Comparison of ENCODE assay signal across 7 cellular contexts in genomic region chr17:48945261-48945651, GRCh38. TPM values are rescaled to one million over a fixed set of nuclear protein-coding genes. Genes with fewer than 3 reads are reported as not detected.
DNase-seq lines count a peak whose midpoint lies in the region; ATAC-seq and TF ChIP-seq lines count a peak whose summit lies in the region.
"Not testable (repeated sequence)": the region's sequence is repeated elsewhere in the genome, so short reads cannot be mapped to it uniquely, and the experiment has no call there.
"Had no signal": no experiment of that assay in that cellular context is flagged by ENCODE, and none has a peak within 500 bp of the region (broad histone marks: within the 10 kb centered on the region; RNA-seq: fewer than 3 reads in every experiment).

No MANE protein-coding gene starts in this region.

- H3K27me3 ChIP-seq in BJ (ENCODE audit: control insufficient read depth, insufficient read depth, low read length); MG63; endodermal cell (ENCODE audit: control insufficient read depth, insufficient read depth, low read length, poor library complexity, severe bottlenecking); lower lobe of right lung (ENCODE audit: low read depth); skeletal muscle satellite cell (ENCODE audit: control insufficient read depth, insufficient read depth, low read length): not testable (repeated sequence)

- H3K4me3 ChIP-seq in BJ (ENCODE audit: low read depth, low read length) (peak overlapping the region; percentile 62), MG63 (peak overlapping the region; percentile 85), endodermal cell (ENCODE audit: low read length) (peak overlapping the region; percentile 98), lower lobe of right lung (peak overlapping the region; percentile 80), skeletal muscle satellite cell (ENCODE audit: low read length) (peak overlapping the region; percentile 85)

- peak overlapping the region; percentile 88 for H3K27ac ChIP-seq in endodermal cell (ENCODE audit: low read depth, low read length)
- peak overlapping the region; percentile 94 for H3K27ac ChIP-seq in lower lobe of right lung

- not testable (repeated sequence) for H3K9me3 Mint-ChIP-seq in activated T-helper 2 cell treated with anti-CD3 and anti-CD28 coated beads, Interferon-gamma antibody, Interleukin-2, Interleukin-4, amounts not matched to agents 10 μg/mL and 5 μg/mL and 100 μg/mL, durations not matched to agents 14 hours and 24 hours and 36 hours; endodermal cell

- POLR2A ChIA-PET in BJ (lab: Charles Lee): interaction anchor here (0.7 kb wide), 1 partner anchor 714 kb away, joined by 3 read pairs; no protein-coding TSS in a partner anchor

- DNase-seq in BJ (ENCODE audit: low read depth); MG63; activated T-helper 2 cell treated with anti-CD3 and anti-CD28 coated beads, Interferon-gamma antibody, Interleukin-2, Interleukin-4, amounts not matched to agents 10 μg/mL and 5 μg/mL and 100 μg/mL, durations not matched to agents 14 hours and 24 hours and 36 hours (ENCODE audit: low spot score); endodermal cell; lower lobe of right lung: not testable (repeated sequence)

- not testable (repeated sequence) for H3K36me3 ChIP-seq in BJ (ENCODE audit: control insufficient read depth, insufficient read depth, low read length); lower lobe of right lung
- peaks cover 22% of the 10 kb centered on the region for H3K36me3 ChIP-seq in MG63
- H3K36me3 ChIP-seq in endodermal cell (ENCODE audit: control insufficient read depth, insufficient read depth, low read length): peaks cover 21% of the 10 kb centered on the region
- peaks cover 12% of the 10 kb centered on the region for H3K36me3 ChIP-seq in skeletal muscle satellite cell (ENCODE audit: insufficient read depth, low read length)

- H3K36me3 Mint-ChIP-seq in activated T-helper 2 cell treated with anti-CD3 and anti-CD28 coated beads, Interferon-gamma antibody, Interleukin-2, Interleukin-4, amounts not matched to agents 10 μg/mL and 5 μg/mL and 100 μg/mL, durations not matched to agents 14 hours and 24 hours and 36 hours (ENCODE audit: low read depth): peaks cover 18% of the 10 kb centered on the region
- H3K36me3 Mint-ChIP-seq in endodermal cell (ENCODE audit: low read depth): peaks cover 23% of the 10 kb centered on the region

- intact Hi-C loops in activated T-helper 2 cell treated with anti-CD3 and anti-CD28 coated beads, Interferon-gamma antibody, Interleukin-2, Interleukin-4, amounts not matched to agents 10 μg/mL and 5 μg/mL and 100 μg/mL, durations not matched to agents 14 hours and 24 hours and 36 hours (cut with micrococcal nuclease): loop anchor here (2.0 to 10.0 kb wide), 2 partner anchors 52 to 90 kb away; partner anchors contain the start of gene ATP5MC1
- intact Hi-C loops in lower lobe of right lung (cut with DNase I): not testable (repeated sequence)

- not testable (repeated sequence) for H3K4me1 ChIP-seq in endodermal cell (ENCODE audit: control insufficient read depth, insufficient read depth, low read length)
- H3K4me1 ChIP-seq in lower lobe of right lung (peaks cover 16% of the 10 kb centered on the region), skeletal muscle satellite cell (ENCODE audit: control insufficient read depth, insufficient read depth, low read length) (peaks cover 22% of the 10 kb centered on the region)

- H3K4me2 ChIP-seq in skeletal muscle satellite cell (ENCODE audit: low read length): peak overlapping the region; percentile 85

- peaks cover 12% of the 10 kb centered on the region for H3K4me1 Mint-ChIP-seq in activated T-helper 2 cell treated with anti-CD3 and anti-CD28 coated beads, Interferon-gamma antibody, Interleukin-2, Interleukin-4, amounts not matched to agents 10 μg/mL and 5 μg/mL and 100 μg/mL, durations not matched to agents 14 hours and 24 hours and 36 hours (ENCODE audit: low read depth)
- H3K4me1 Mint-ChIP-seq in endodermal cell: not testable (repeated sequence)

- CTCF ChIA-PET in BJ (lab: Yijun Ruan, JAX): interaction anchor here (0.6 to 4.5 kb wide), 4 partner anchors 16 to 91 kb away, joined by 3 to 27 read pairs (median 3); no protein-coding TSS in a partner anchor

- H3K9ac ChIP-seq in endodermal cell (ENCODE audit: extremely low read depth, low read length, poor library complexity, severe bottlenecking) (peak overlapping the region; percentile 96), skeletal muscle satellite cell (ENCODE audit: low read depth, low read length) (peak overlapping the region; percentile 94)

- ATAC-seq in lower lobe of right lung: not testable (repeated sequence)

- peak overlapping the region; percentile 89 for H3K27ac Mint-ChIP-seq in activated T-helper 2 cell treated with anti-CD3 and anti-CD28 coated beads, Interferon-gamma antibody, Interleukin-2, Interleukin-4, amounts not matched to agents 10 μg/mL and 5 μg/mL and 100 μg/mL, durations not matched to agents 14 hours and 24 hours and 36 hours
- H3K27ac Mint-ChIP-seq in endodermal cell: peak overlapping the region; percentile 94

- 95 to 97% methylated on average over 12 to 16 of the region's 16 CpGs for WGBS in endodermal cell (ENCODE audit: insufficient coverage in 1 of 2, insufficient read length in 1 of 2), 2 experiments

- not testable (repeated sequence) for TF ChIP-seq CTCF in BJ (IDR thresholded peaks at IDR 0.05; ENCODE audit: insufficient read depth, low read depth, low read length); endodermal cell (conservative IDR thresholded peaks at IDR 0.05); lower lobe of right lung (IDR thresholded peaks at IDR 0.05)

- not testable (repeated sequence) for H3K9me3 ChIP-seq in MG63; endodermal cell (ENCODE audit: control insufficient read depth, low read length); lower lobe of right lung; skeletal muscle satellite cell (replicated peaks; ENCODE audit: low read length)

- H3K27me3 Mint-ChIP-seq in activated T-helper 2 cell treated with anti-CD3 and anti-CD28 coated beads, Interferon-gamma antibody, Interleukin-2, Interleukin-4, amounts not matched to agents 10 μg/mL and 5 μg/mL and 100 μg/mL, durations not matched to agents 14 hours and 24 hours and 36 hours (ENCODE audit: low read depth); endodermal cell (ENCODE audit: insufficient read depth): not testable (repeated sequence)

- H3K4me3 Mint-ChIP-seq in activated T-helper 2 cell treated with anti-CD3 and anti-CD28 coated beads, Interferon-gamma antibody, Interleukin-2, Interleukin-4, amounts not matched to agents 10 μg/mL and 5 μg/mL and 100 μg/mL, durations not matched to agents 14 hours and 24 hours and 36 hours (ENCODE audit: low read depth): peak overlapping the region; percentile 100
- peak overlapping the region; percentile 97 for H3K4me3 Mint-ChIP-seq in endodermal cell

RNA-seq across cellular contexts. Expression of gene SNF8, which starts 0.6 kb away (rescaled TPM):
- 104 and 113 TPM in 2 replicates for polyA plus RNA-seq in BJ (2011; rRNA removed)
- polyA minus RNA-seq in BJ (2011; rRNA and poly(A)+ RNA removed): 58.2 and 70.7 TPM in 2 replicates
- total RNA-seq in MG63 (2014; rRNA removed; shearing (Covaris generic); ENCODE audit: low replicate concordance): 266 and 293 TPM in 2 replicates
- 145 and 152 TPM in 2 replicates for total RNA-seq in activated T-helper 2 cell treated with anti-CD3 and anti-CD28 coated beads, Interferon-gamma antibody, Interleukin-2, Interleukin-4, amounts not matched to agents 10 μg/mL and 5 μg/mL and 100 μg/mL, durations not matched to agents 14 hours and 24 hours and 36 hours
- total RNA-seq in endodermal cell: 100 to 1,000 TPM; 152 to 175 TPM
- 107 TPM for polyA plus RNA-seq in endodermal cell (2013, experiment 1 of 2)
- polyA plus RNA-seq in endodermal cell (2013, experiment 2 of 2): 101 TPM
- total RNA-seq in lower lobe of right lung: 76.9 TPM
- 83.1 and 103 TPM in 2 replicates for total RNA-seq in skeletal muscle satellite cell (2012; rRNA removed)

RNA-seq across cellular contexts. Expression of gene GIP, which starts 23.1 kb away (rescaled TPM):
- 0.12 and 0.16 TPM in 2 replicates for polyA plus RNA-seq in BJ (2011; rRNA removed)
- polyA minus RNA-seq in BJ (2011; rRNA and poly(A)+ RNA removed): not detected in 2 replicates
- total RNA-seq in MG63 (2014; rRNA removed; shearing (Covaris generic); ENCODE audit: low replicate concordance): not detected in 2 replicates
- total RNA-seq in activated T-helper 2 cell treated with anti-CD3 and anti-CD28 coated beads, Interferon-gamma antibody, Interleukin-2, Interleukin-4, amounts not matched to agents 10 μg/mL and 5 μg/mL and 100 μg/mL, durations not matched to agents 14 hours and 24 hours and 36 hours: not detected in 2 replicates
- total RNA-seq in endodermal cell (1 to 10 TPM in 1 of 2 donors, not detected in 1; 1.1 TPM), lower lobe of right lung (not detected)
- not detected for polyA plus RNA-seq in endodermal cell (2013, experiment 1 of 2)
- polyA plus RNA-seq in endodermal cell (2013, experiment 2 of 2): 0.87 TPM
- not detected in 2 replicates for total RNA-seq in skeletal muscle satellite cell (2012; rRNA removed)
- total RNA-seq: ureter had no signal

RNA-seq across cellular contexts. Expression of gene UBE2Z, which starts 37.0 kb away (rescaled TPM):
- polyA plus RNA-seq in BJ (2011; rRNA removed): 166 and 190 TPM in 2 replicates
- polyA minus RNA-seq in BJ (2011; rRNA and poly(A)+ RNA removed): 92.5 and 155 TPM in 2 replicates
- total RNA-seq in MG63 (2014; rRNA removed; shearing (Covaris generic); ENCODE audit: low replicate concordance): 106 and 126 TPM in 2 replicates
- 81.3 and 85.2 TPM in 2 replicates for total RNA-seq in activated T-helper 2 cell treated with anti-CD3 and anti-CD28 coated beads, Interferon-gamma antibody, Interleukin-2, Interleukin-4, amounts not matched to agents 10 μg/mL and 5 μg/mL and 100 μg/mL, durations not matched to agents 14 hours and 24 hours and 36 hours
- 10 to 100 TPM; 90.2 to 99.0 TPM for total RNA-seq in endodermal cell
- polyA plus RNA-seq in endodermal cell (2013, experiment 1 of 2): 52.5 TPM
- 46.2 TPM for polyA plus RNA-seq in endodermal cell (2013, experiment 2 of 2)
- 65.0 TPM for total RNA-seq in lower lobe of right lung
- total RNA-seq in skeletal muscle satellite cell (2012; rRNA removed): 64.9 and 85.6 TPM in 2 replicates

RNA-seq across cellular contexts. Expression of gene IGF2BP1, which starts 51.9 kb away (rescaled TPM):
- polyA plus RNA-seq in BJ (2011; rRNA removed): 3.7 and 5.3 TPM in 2 replicates
- 7.1 and 11.8 TPM in 2 replicates for polyA minus RNA-seq in BJ (2011; rRNA and poly(A)+ RNA removed)
- total RNA-seq in MG63 (2014; rRNA removed; shearing (Covaris generic); ENCODE audit: low replicate concordance): 0.52 and 0.95 TPM in 2 replicates
- 0.09 and 0.32 TPM in 2 replicates for total RNA-seq in activated T-helper 2 cell treated with anti-CD3 and anti-CD28 coated beads, Interferon-gamma antibody, Interleukin-2, Interleukin-4, amounts not matched to agents 10 μg/mL and 5 μg/mL and 100 μg/mL, durations not matched to agents 14 hours and 24 hours and 36 hours
- total RNA-seq in endodermal cell (100 to 1,000 TPM; 333 to 360 TPM), lower lobe of right lung (not detected)
- 139 TPM for polyA plus RNA-seq in endodermal cell (2013, experiment 1 of 2)
- polyA plus RNA-seq in endodermal cell (2013, experiment 2 of 2): 139 TPM
- 1.3 and 3.3 TPM in 2 replicates for total RNA-seq in skeletal muscle satellite cell (2012; rRNA removed)
- total RNA-seq: ureter had no signal

RNA-seq across cellular contexts. Expression of gene ATP5MC1, which starts 52.7 kb away (rescaled TPM):
- polyA plus RNA-seq in BJ (2011; rRNA removed): 139 and 142 TPM in 2 replicates
- 34.4 and 75.3 TPM in 2 replicates for polyA minus RNA-seq in BJ (2011; rRNA and poly(A)+ RNA removed)
- 179 and 190 TPM in 2 replicates for total RNA-seq in MG63 (2014; rRNA removed; shearing (Covaris generic); ENCODE audit: low replicate concordance)
- 153 and 156 TPM in 2 replicates for total RNA-seq in activated T-helper 2 cell treated with anti-CD3 and anti-CD28 coated beads, Interferon-gamma antibody, Interleukin-2, Interleukin-4, amounts not matched to agents 10 μg/mL and 5 μg/mL and 100 μg/mL, durations not matched to agents 14 hours and 24 hours and 36 hours
- total RNA-seq in endodermal cell: 10 to 100 TPM; 52.9 to 59.8 TPM
- 91.4 TPM for polyA plus RNA-seq in endodermal cell (2013, experiment 1 of 2)
- polyA plus RNA-seq in endodermal cell (2013, experiment 2 of 2): 91.8 TPM
- total RNA-seq in lower lobe of right lung: 42.6 TPM
- 118 and 119 TPM in 2 replicates for total RNA-seq in skeletal muscle satellite cell (2012; rRNA removed)
